Comparison of ENCODE assay signal across 26 cellular contexts in the genomic region with DNA sequence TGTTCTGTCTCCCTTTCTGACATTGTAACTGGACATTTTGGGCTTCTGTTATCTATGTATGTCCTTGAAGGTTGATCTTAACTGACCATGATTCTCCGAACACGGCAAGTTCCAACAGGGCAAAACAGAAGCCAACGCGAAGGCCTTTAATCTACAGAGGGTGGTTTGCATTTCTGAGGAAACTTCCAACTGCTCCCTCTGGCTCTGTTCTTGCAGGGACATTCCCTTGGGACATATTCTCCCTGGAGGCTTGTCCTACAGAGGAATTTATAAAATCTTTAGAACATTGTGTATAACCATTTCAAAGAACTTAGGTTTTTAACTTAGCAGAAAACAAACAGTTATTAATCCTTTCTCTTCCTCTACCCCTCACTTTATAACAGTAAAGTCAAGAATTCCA.
"Had no signal": no experiment of that assay in that cellular context is flagged by ENCODE, and none has a peak within 500 bp of the region (broad histone marks: within the 10 kb centered on the region; RNA-seq: fewer than 3 reads in every experiment).

No MANE protein-coding gene starts in this region.

- H3K27me3 ChIP-seq: ascending aorta, cardiac muscle cell, Peyer's patch, SJSA1 had no signal

- H3K4me1 ChIP-seq: Peyer's patch had no signal

- H3K9me3 ChIP-seq: ascending aorta, Peyer's patch, SK-N-SH had no signal

- DNase-seq: activated CD4-positive, alpha-beta T cell treated with anti-CD3 and anti-CD28 coated beads, Interleukin-2, amount 10 ng/mL, durations not matched to agents 24 days and 14 days; activated CD4-positive, alpha-beta T cell treated with anti-CD3 and anti-CD28 coated beads, Interleukin-2, amount 50 U/mL, for 4 hours; activated CD8-positive, alpha-beta T cell treated with anti-CD3 and anti-CD28 coated beads for 36 hours; activated effector memory CD4-positive, alpha-beta T cell treated with anti-CD3 and anti-CD28 coated beads, Interleukin-2, amount 50 U/mL, for 16 hours; activated naive CD4-positive, alpha-beta T cell; activated naive CD4-positive, alpha-beta T cell treated with anti-CD3 and anti-CD28 coated beads, Interleukin-2, amount 50 U/mL, for 16 hours; activated naive CD8-positive, alpha-beta T cell treated with anti-CD3 and anti-CD28 coated beads for 36 hours; activated T-cell treated with anti-CD3 and anti-CD28 coated beads, Interleukin-2, amount 50 U/mL, for 1 hour; activated T-cell treated with anti-CD3 and anti-CD28 coated beads, Interleukin-2, amount 50 U/mL, for 72 hours; amygdala; NCI-H1105 treated with DMSO at 0.1 percent for 48 hours; NCI-H1436; NCI-H1694; NCI-H1930; NCI-H345; NCI-H524 treated with DMSO at 0.1 percent for 48 hours; PC-3; Peyer's patch; RPMI8226; SHP77 treated with DMSO at 0.1 percent for 48 hours; SK-N-SH had no signal

- H3K27ac ChIP-seq: ascending aorta, cardiac muscle cell, Peyer's patch, SJSA1 had no signal

- H3K9ac ChIP-seq: SK-N-SH had no signal

- H3K36me3 ChIP-seq: ascending aorta, cardiac muscle cell, Peyer's patch, SJSA1 had no signal

- ATAC-seq: activated CD8-positive, alpha-beta T cell treated with anti-CD3 and anti-CD28 coated beads for 36 hours; activated T-cell treated with anti-CD3 and anti-CD28 coated beads, Interleukin-2, amount 50 U/mL, for 72 hours; activated T-helper 17 cell treated with anti-CD3 and anti-CD28 coated beads, Interleukin-2, amount 50 U/mL, for 72 hours; PC-3 had no signal

- FAIRE-seq: TTC549 had no signal

- H3K4me3 ChIP-seq: ascending aorta, cardiac muscle cell, Peyer's patch, SJSA1 had no signal

- H3K4me2 ChIP-seq: SK-N-SH had no signal
